ENCODE assay signal across 28 cellular contexts in the genomic region with DNA sequence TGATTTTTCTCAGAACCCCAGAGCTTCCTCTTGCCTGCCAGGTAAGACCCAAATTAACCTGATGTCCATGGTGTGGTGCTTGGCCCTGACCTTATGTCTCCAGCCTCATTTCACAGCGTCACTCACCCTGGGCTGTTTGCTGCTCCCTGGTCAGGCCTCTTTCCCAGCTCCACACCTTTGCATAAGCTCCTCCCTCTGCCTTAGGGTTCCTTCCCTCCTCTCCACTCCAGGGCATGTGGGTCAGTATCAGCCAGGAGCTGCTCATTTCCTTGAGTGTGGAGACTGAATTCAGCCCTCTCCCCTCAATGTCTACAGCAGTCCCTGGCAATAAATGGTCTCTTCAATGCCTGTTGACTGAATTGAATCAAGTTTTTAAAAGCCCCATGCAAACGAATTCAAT.
"Had no signal": no experiment of that assay in that cellular context is flagged by ENCODE, and none has a peak within 500 bp of the region (broad histone marks: within the 10 kb centered on the region; RNA-seq: fewer than 3 reads in every experiment).

No MANE protein-coding gene starts in this region.

- H3K27ac Mint-ChIP-seq: activated B cell treated with CpG ODN at 0.5 μM for 24 hours; activated CD8-positive, alpha-beta T cell treated with anti-CD3 and anti-CD28 coated beads for 36 hours; activated naive CD4-positive, alpha-beta T cell treated with anti-CD3 and anti-CD28 coated beads for 36 hours; activated naive CD4-positive, alpha-beta T cell treated with anti-CD3 and anti-CD28 coated beads, Interleukin-2, amount 50 U/mL, for 72 hours; activated naive CD8-positive, alpha-beta T cell treated with anti-CD3 and anti-CD28 coated beads, Interleukin-2, amount 10 ng/mL, durations not matched to agents 7 days and 5 days; activated T-cell treated with anti-CD3 and anti-CD28 coated beads, Interleukin-2, amount 50 U/mL, for 24 hours; activated T-helper 17 cell treated with anti-CD3 and anti-CD28 coated beads, Interleukin-2, amount 50 U/mL, for 72 hours; brain had no signal

- H3K36me3 ChIP-seq: ascending aorta, breast epithelium, cardiac muscle cell, colonic mucosa, esophagus squamous epithelium, gastroesophageal sphincter, heart right ventricle had no signal

- H3K36me3 Mint-ChIP-seq: activated naive CD4-positive, alpha-beta T cell treated with anti-CD3 and anti-CD28 coated beads, Interleukin-2, amount 50 U/mL, for 72 hours; activated naive CD8-positive, alpha-beta T cell treated with anti-CD3 and anti-CD28 coated beads, Interleukin-2, amount 10 ng/mL, durations not matched to agents 7 days and 5 days; brain had no signal

- H3K4me1 Mint-ChIP-seq: activated B cell treated with CpG ODN at 0.5 μM for 24 hours; activated naive CD8-positive, alpha-beta T cell treated with anti-CD3 and anti-CD28 coated beads, Interleukin-2, amount 10 ng/mL, durations not matched to agents 7 days and 5 days; activated T-helper 17 cell treated with anti-CD3 and anti-CD28 coated beads, Interleukin-2, amount 50 U/mL, for 72 hours; brain had no signal

- H3K4me3 Mint-ChIP-seq: activated B cell treated with CpG ODN at 0.5 μM for 24 hours; activated CD8-positive, alpha-beta T cell treated with anti-CD3 and anti-CD28 coated beads for 36 hours; activated naive CD4-positive, alpha-beta T cell treated with anti-CD3 and anti-CD28 coated beads for 36 hours; activated naive CD8-positive, alpha-beta T cell treated with anti-CD3 and anti-CD28 coated beads, Interleukin-2, amount 10 ng/mL, durations not matched to agents 7 days and 5 days; activated T-cell treated with anti-CD3 and anti-CD28 coated beads, Interleukin-2, amount 50 U/mL, for 24 hours; activated T-helper 17 cell treated with anti-CD3 and anti-CD28 coated beads, Interleukin-2, amount 50 U/mL, for 72 hours; brain had no signal

- H3K4me3 ChIP-seq: ascending aorta, breast epithelium, cardiac muscle cell, colonic mucosa, esophagus squamous epithelium, gastroesophageal sphincter, heart right ventricle had no signal

- H3K27me3 ChIP-seq: ascending aorta, cardiac muscle cell had no signal

- H3K9me3 Mint-ChIP-seq: activated B cell treated with CpG ODN at 0.5 μM for 24 hours; activated CD8-positive, alpha-beta T cell treated with anti-CD3 and anti-CD28 coated beads for 36 hours; activated naive CD4-positive, alpha-beta T cell treated with anti-CD3 and anti-CD28 coated beads for 36 hours; activated naive CD4-positive, alpha-beta T cell treated with anti-CD3 and anti-CD28 coated beads, Interleukin-2, amount 50 U/mL, for 72 hours; activated naive CD8-positive, alpha-beta T cell treated with anti-CD3 and anti-CD28 coated beads, Interleukin-2, amount 10 ng/mL, durations not matched to agents 7 days and 5 days; activated T-cell treated with anti-CD3 and anti-CD28 coated beads, Interleukin-2, amount 50 U/mL, for 24 hours; activated T-helper 17 cell treated with anti-CD3 and anti-CD28 coated beads, Interleukin-2, amount 50 U/mL, for 72 hours had no signal

- DNase-seq: activated B cell treated with CpG ODN at 0.5 μM for 24 hours; activated CD4-positive, alpha-beta T cell treated with anti-CD3 and anti-CD28 coated beads for 48 hours; activated CD4-positive, alpha-beta T cell treated with anti-CD3 and anti-CD28 coated beads, Interleukin-2, amount 50 U/mL, for 1 hour; activated CD4-positive, alpha-beta T cell treated with anti-CD3 and anti-CD28 coated beads, Interleukin-2, amount 50 U/mL, for 48 hours; activated CD8-positive, alpha-beta memory T cell treated with anti-CD3 and anti-CD28 coated beads, Interleukin-2, amount 50 U/mL, for 48 hours; activated CD8-positive, alpha-beta T cell treated with anti-CD3 and anti-CD28 coated beads for 36 hours; activated effector memory CD4-positive, alpha-beta T cell treated with Interleukin-2 at 50 U/mL for 16 hours; activated gamma-delta T cell treated with Interleukin-2 at 50 U/mL for 16 hours; activated naive CD4-positive, alpha-beta T cell treated with anti-CD3 and anti-CD28 coated beads for 36 hours; activated naive CD8-positive, alpha-beta T cell treated with anti-CD3 and anti-CD28 coated beads, Interleukin-2, amount 10 ng/mL, durations not matched to agents 7 days and 5 days; activated T-cell treated with anti-CD3 and anti-CD28 coated beads for 4 hours; activated T-cell treated with anti-CD3 and anti-CD28 coated beads, Interleukin-2, amount 50 U/mL, for 24 hours; central memory CD4-positive, alpha-beta T cell; cerebellar nuclear complex; colonic mucosa; effector CD8-positive, alpha-beta T cell; esophagus squamous epithelium; foreskin melanocyte; heart right ventricle; T-helper 2 cell had no signal

- ATAC-seq: activated CD4-positive, CD25-positive, alpha-beta regulatory T cell treated with anti-CD3 and anti-CD28 coated beads, Interleukin-2, amount 50 U/mL, for 24 hours; activated CD8-positive, alpha-beta T cell treated with anti-CD3 and anti-CD28 coated beads for 36 hours; activated naive CD4-positive, alpha-beta T cell treated with anti-CD3 and anti-CD28 coated beads, Interleukin-2, amount 50 U/mL, for 72 hours; activated T-helper 17 cell treated with anti-CD3 and anti-CD28 coated beads, Interleukin-2, amount 50 U/mL, for 72 hours; gastroesophageal sphincter; heart right ventricle had no signal
